ENCODE assay signal across 8 cellular contexts in genomic region chr22:45163074-45163416, GRCh38. TPM values are rescaled to one million over a fixed set of nuclear protein-coding genes. Genes with fewer than 3 reads are reported as not detected.
DNase-seq lines count a peak whose midpoint lies in the region; ATAC-seq, FAIRE-seq and TF ChIP-seq lines count a peak whose summit lies in the region.

No MANE protein-coding gene starts in this region.

- H3K27ac ChIP-seq in HUES6 (ENCODE audit: low read depth, low read length), result peak overlapping the region; percentile 92
- peak overlapping the region in 9 of 10 donors; percentile 81 to 95 (median 90) for H3K27ac ChIP-seq in heart right ventricle

- peaks cover 50% of the 10 kb centered on the region for H3K4me1 Mint-ChIP-seq in activated CD4-positive, alpha-beta T cell treated with anti-CD3 and anti-CD28 coated beads for 36 hours
- H3K4me1 Mint-ChIP-seq in activated T-helper 2 cell treated with anti-CD3 and anti-CD28 coated beads, Interferon-gamma antibody, Interleukin-2, Interleukin-4, amounts not matched to agents 10 μg/mL and 5 μg/mL and 100 μg/mL, durations not matched to agents 14 hours and 24 hours and 36 hours (ENCODE audit: low read depth), result peaks cover 44% of the 10 kb centered on the region

- POLR2A ChIA-PET in activated CD4-positive, alpha-beta T cell treated with anti-CD3 and anti-CD28 coated beads for 36 hours (lab: Charles Lee), result interaction anchor here (0.6 to 1.0 kb wide), 3 partner anchors 10 to 514 kb away, joined by 3 read pairs; no protein-coding TSS in a partner anchor

- H3K27me3 ChIP-seq in HUES6 (ENCODE audit: control insufficient read depth, insufficient read depth, low read length) (no peaks in the 10 kb centered on the region), heart right ventricle (no peaks in the 10 kb centered on the region)

- H3K9me3 ChIP-seq in HUES6 (ENCODE audit: control insufficient read depth, insufficient read depth, low read depth, low read length), result no peaks in the 10 kb centered on the region
- no peaks in the 10 kb centered on the region for H3K9me3 ChIP-seq in heart right ventricle

- no peaks in the 10 kb centered on the region for H3K27me3 Mint-ChIP-seq in activated CD4-positive, alpha-beta T cell treated with anti-CD3 and anti-CD28 coated beads for 36 hours
- no peaks in the 10 kb centered on the region for H3K27me3 Mint-ChIP-seq in activated T-helper 2 cell treated with anti-CD3 and anti-CD28 coated beads, Interferon-gamma antibody, Interleukin-2, Interleukin-4, amounts not matched to agents 10 μg/mL and 5 μg/mL and 100 μg/mL, durations not matched to agents 14 hours and 24 hours and 36 hours (ENCODE audit: low read depth)

- peak; percentile 23 for ATAC-seq in activated CD4-positive, alpha-beta T cell treated with anti-CD3 and anti-CD28 coated beads for 36 hours
- peak; percentile 36 to 70 (median 48) for ATAC-seq in heart right ventricle

- no peak for TF ChIP-seq POLR2A in H54 (IDR thresholded peaks at IDR 0.05; ENCODE audit: low read depth, low read length)

- peak overlapping the region; percentile 89 for H3K4me3 ChIP-seq in HUES6 (ENCODE audit: low read depth, low read length)
- H3K4me3 ChIP-seq in heart right ventricle, result peak overlapping the region; percentile 69 to 96 (median 87)

- peak; percentile 48 for DNase-seq in activated CD4-positive, alpha-beta T cell treated with anti-CD3 and anti-CD28 coated beads for 36 hours
- DNase-seq in activated CD4-positive, alpha-beta T cell treated with anti-CD3 and anti-CD28 coated beads, Interleukin-2, amount 50 U/mL, for 1 hour, result no peak
- no peak for DNase-seq in activated T-helper 2 cell treated with anti-CD3 and anti-CD28 coated beads, Interferon-gamma antibody, Interleukin-2, Interleukin-4, amounts not matched to agents 10 μg/mL and 5 μg/mL and 100 μg/mL, durations not matched to agents 14 hours and 24 hours and 36 hours (ENCODE audit: low spot score)
- DNase-seq in heart right ventricle, result no peak
- DNase-seq in pons (ENCODE audit: low spot score), result peak; percentile 19
- DNase-seq in H54 (ENCODE audit: insufficient read length, low spot score), result no peak
- no peak for DNase-seq in Ammon's horn (ENCODE audit: low spot score)

- CTCF ChIA-PET in activated CD4-positive, alpha-beta T cell treated with anti-CD3 and anti-CD28 coated beads for 36 hours (lab: Charles Lee), result interaction anchor here (0.6 to 1.1 kb wide), 5 partner anchors 9 to 1605 kb away, joined by 3 to 4 read pairs (median 3); no protein-coding TSS in a partner anchor

- H3K36me3 ChIP-seq in HUES6 (ENCODE audit: control insufficient read depth, insufficient read depth, low read length) (peaks cover 25% of the 10 kb centered on the region), heart right ventricle (peaks cover 0 to 16% (median 1%) of the 10 kb centered on the region in 9 donors)

- peak overlapping the region; percentile 99 for H3K4me3 Mint-ChIP-seq in activated CD4-positive, alpha-beta T cell treated with anti-CD3 and anti-CD28 coated beads for 36 hours
- H3K4me3 Mint-ChIP-seq in activated T-helper 2 cell treated with anti-CD3 and anti-CD28 coated beads, Interferon-gamma antibody, Interleukin-2, Interleukin-4, amounts not matched to agents 10 μg/mL and 5 μg/mL and 100 μg/mL, durations not matched to agents 14 hours and 24 hours and 36 hours (ENCODE audit: low read depth), result peak overlapping the region; percentile 93

- peak overlapping the region; percentile 95 for H3K9ac ChIP-seq in HUES6 (ENCODE audit: low read length)

- peak overlapping the region; percentile 86 for H3K27ac Mint-ChIP-seq in activated CD4-positive, alpha-beta T cell treated with anti-CD3 and anti-CD28 coated beads for 36 hours
- H3K27ac Mint-ChIP-seq in activated T-helper 2 cell treated with anti-CD3 and anti-CD28 coated beads, Interferon-gamma antibody, Interleukin-2, Interleukin-4, amounts not matched to agents 10 μg/mL and 5 μg/mL and 100 μg/mL, durations not matched to agents 14 hours and 24 hours and 36 hours, result peak overlapping the region; percentile 78

- H3K36me3 Mint-ChIP-seq in activated CD4-positive, alpha-beta T cell treated with anti-CD3 and anti-CD28 coated beads for 36 hours (ENCODE audit: low read depth), result peaks cover 38% of the 10 kb centered on the region
- H3K36me3 Mint-ChIP-seq in activated T-helper 2 cell treated with anti-CD3 and anti-CD28 coated beads, Interferon-gamma antibody, Interleukin-2, Interleukin-4, amounts not matched to agents 10 μg/mL and 5 μg/mL and 100 μg/mL, durations not matched to agents 14 hours and 24 hours and 36 hours (ENCODE audit: low read depth), result peaks cover 50% of the 10 kb centered on the region

- peaks cover 36% of the 10 kb centered on the region for H3K4me1 ChIP-seq in HUES6 (ENCODE audit: control insufficient read depth, insufficient read depth, low read length)
- H3K4me1 ChIP-seq in heart right ventricle, result peaks cover 0 to 60% (median 25%) of the 10 kb centered on the region in 9 donors

- FAIRE-seq in H54 (lab: Jason Lieb, UNC), result no peak

- intact Hi-C loops in activated CD4-positive, alpha-beta T cell treated with anti-CD3 and anti-CD28 coated beads for 36 hours (cut with DNase I, micrococcal nuclease), result loop anchor here (1.0 to 10.0 kb wide), 8 partner anchors 34 to 461 kb away; partner anchors contain the start of genes KIAA0930 (in 1 of the 2) and PRR5 (in 1 of the 2)
- intact Hi-C loops in activated T-helper 2 cell treated with anti-CD3 and anti-CD28 coated beads, Interferon-gamma antibody, Interleukin-2, Interleukin-4, amounts not matched to agents 10 μg/mL and 5 μg/mL and 100 μg/mL, durations not matched to agents 14 hours and 24 hours and 36 hours (cut with micrococcal nuclease), result no loop called here
- intact Hi-C loops in heart right ventricle (cut with DNase I), result no loop called here

- WGBS in heart right ventricle, 2 donors, result 8 to 13% methylated on average over 10 to 11 of the region's 11 CpGs

- no peaks in the 10 kb centered on the region for H3K9me3 Mint-ChIP-seq in activated CD4-positive, alpha-beta T cell treated with anti-CD3 and anti-CD28 coated beads for 36 hours (ENCODE audit: low read depth)
- H3K9me3 Mint-ChIP-seq in activated T-helper 2 cell treated with anti-CD3 and anti-CD28 coated beads, Interferon-gamma antibody, Interleukin-2, Interleukin-4, amounts not matched to agents 10 μg/mL and 5 μg/mL and 100 μg/mL, durations not matched to agents 14 hours and 24 hours and 36 hours, result no peaks in the 10 kb centered on the region

- no peak for TF ChIP-seq CTCF in heart right ventricle (IDR thresholded peaks at IDR 0.05)

RNA-seq across cellular contexts. Expression of gene NUP50, which starts 0.7 kb away (rescaled TPM):
- total RNA-seq in activated CD4-positive, alpha-beta T cell treated with anti-CD3 and anti-CD28 coated beads for 36 hours, result 100 to 1,000 TPM; 136 to 141 TPM
- total RNA-seq in activated T-helper 2 cell treated with anti-CD3 and anti-CD28 coated beads, Interferon-gamma antibody, Interleukin-2, Interleukin-4, amounts not matched to agents 10 μg/mL and 5 μg/mL and 100 μg/mL, durations not matched to agents 14 hours and 24 hours and 36 hours, result 150 and 165 TPM in 2 replicates
- 10 to 100 TPM; 10.7 to 21.2 (median 15.3) TPM for total RNA-seq in heart right ventricle
- 10 to 100 TPM in 1 of 2 donors, 1 to 10 TPM in 1; 5.7 to 11.4 TPM for polyA plus RNA-seq in heart right ventricle

Comparison
In these comparisons a context has a peak if more than half of its experiments do, and no peak if none do; other contexts are left out.
1. DNase-seq: peak in activated CD4-positive, alpha-beta T cell treated with anti-CD3 and anti-CD28 coated beads for 36 hours (single experiment) and pons (single experiment); none in activated CD4-positive, alpha-beta T cell treated with anti-CD3 and anti-CD28 coated beads, Interleukin-2, amount 50 U/mL, for 1 hour (single experiment), activated T-helper 2 cell treated with anti-CD3 and anti-CD28 coated beads, Interferon-gamma antibody, Interleukin-2, Interleukin-4, amounts not matched to agents 10 μg/mL and 5 μg/mL and 100 μg/mL, durations not matched to agents 14 hours and 24 hours and 36 hours (single experiment), heart right ventricle (0 of 2), H54 (single experiment) and Ammon's horn (single experiment).
2. intact Hi-C loops: an anchor here in activated CD4-positive, alpha-beta T cell treated with anti-CD3 and anti-CD28 coated beads for 36 hours (1.0 to 10.0 kb wide); none called in activated T-helper 2 cell treated with anti-CD3 and anti-CD28 coated beads, Interferon-gamma antibody, Interleukin-2, Interleukin-4, amounts not matched to agents 10 μg/mL and 5 μg/mL and 100 μg/mL, durations not matched to agents 14 hours and 24 hours and 36 hours and heart right ventricle.